9 cellular contexts compared by ENCODE assay signal in the genomic region with DNA sequence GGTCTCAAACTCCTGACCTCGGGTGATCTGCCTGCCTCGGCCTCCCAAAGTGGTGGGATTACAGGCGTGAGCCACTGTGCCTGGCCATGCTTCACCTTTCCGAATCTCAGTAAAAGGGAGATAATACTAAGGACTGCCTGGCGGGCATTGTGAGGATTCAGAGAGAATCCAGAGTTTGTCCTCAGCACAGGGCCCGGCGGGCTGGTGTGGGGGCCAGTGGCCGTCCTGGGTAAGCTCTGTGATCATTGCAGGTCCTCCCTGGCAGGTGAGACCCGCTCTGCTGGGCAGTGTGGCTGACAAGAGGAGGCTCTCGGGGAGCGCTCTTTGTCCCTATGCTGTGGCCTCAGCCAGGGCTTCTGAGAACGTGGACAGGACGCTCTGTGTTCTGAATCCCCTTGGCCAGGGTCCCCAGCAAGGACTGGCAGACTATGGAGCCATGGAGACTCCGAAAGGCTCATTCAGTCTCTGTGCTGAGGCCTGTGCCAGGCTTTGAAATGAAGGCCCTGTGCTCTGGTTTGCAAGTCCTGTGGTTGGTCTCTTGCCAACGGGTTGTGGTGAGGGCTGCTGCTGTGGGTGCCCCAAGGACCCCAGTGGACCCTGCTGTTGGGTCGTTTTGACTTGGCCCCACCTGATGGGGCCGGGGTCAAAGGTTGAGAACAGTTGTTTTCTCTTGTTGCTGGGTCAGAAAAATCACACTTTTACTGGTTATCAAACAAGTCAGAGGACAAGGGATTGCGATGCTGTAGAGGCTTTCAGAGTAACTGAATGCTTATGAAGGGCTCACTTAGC. TPM values are rescaled to one million over a fixed set of nuclear protein-coding genes. Genes with fewer than 3 reads are reported as not detected.
DNase-seq lines count a peak whose midpoint lies in the region; ATAC-seq and TF ChIP-seq lines count a peak whose summit lies in the region.
"Had no signal": no experiment of that assay in that cellular context is flagged by ENCODE, and none has a peak within 500 bp of the region (broad histone marks: within the 10 kb centered on the region; RNA-seq: fewer than 3 reads in every experiment).

No MANE protein-coding gene starts in this region.

- peaks cover 0 to 7% of the 10 kb centered on the region in 2 donors for H3K27me3 Mint-ChIP-seq in CD8-positive, alpha-beta memory T cell
- no peaks in the 10 kb centered on the region for H3K27me3 Mint-ChIP-seq in dendritic cell treated with granulocyte-macrophage colony-stimulating factor and Interleukin-4, amounts not matched to agents 40 ng/mL and 50 ng/mL, for 4 days
- H3K27me3 Mint-ChIP-seq in neural progenitor cell (ENCODE audit: insufficient read depth, low read depth), result no peaks in the 10 kb centered on the region

- no peak overlapping the region for H3K27ac ChIP-seq in CD8-positive, alpha-beta memory T cell (ENCODE audit: low read depth, low read length)
- H3K27ac ChIP-seq in neural progenitor cell, result no peak overlapping the region
- no peak overlapping the region for H3K27ac ChIP-seq in lower lobe of right lung

- peaks cover 35% of the 10 kb centered on the region for H4K20me1 ChIP-seq in Loucy (ENCODE audit: insufficient read depth, low read length, poor library complexity, severe bottlenecking)
- H4K20me1 ChIP-seq in neural progenitor cell (ENCODE audit: low read depth), result peaks cover 26% of the 10 kb centered on the region

- H3K79me2 ChIP-seq in Loucy (ENCODE audit: insufficient read depth, low read length) (peaks cover 64% of the 10 kb centered on the region), neural progenitor cell (ENCODE audit: low read depth) (peaks cover 44% of the 10 kb centered on the region)

- CTCF ChIA-PET in CD8-positive, alpha-beta memory T cell (lab: Charles Lee), result no interaction called here

- H3K4me3 ChIP-seq in CD8-positive, alpha-beta memory T cell (ENCODE audit: low read length), result no peak overlapping the region
- H3K4me3 ChIP-seq in Loucy (ENCODE audit: low read length, poor library complexity, severe bottlenecking) (peak overlapping the region; percentile 86), neural progenitor cell (no peak overlapping the region), lower lobe of right lung (no peak overlapping the region)

- peak overlapping the region; percentile 46 to 91 (median 84) for H3K4me3 Mint-ChIP-seq in CD8-positive, alpha-beta memory T cell
- peak overlapping the region; percentile 26 for H3K4me3 Mint-ChIP-seq in dendritic cell treated with granulocyte-macrophage colony-stimulating factor and Interleukin-4, amounts not matched to agents 40 ng/mL and 50 ng/mL, for 4 days
- peak overlapping the region; percentile 87 for H3K4me3 Mint-ChIP-seq in neural progenitor cell

- H3F3A ChIP-seq in Loucy (ENCODE audit: low read depth), result no peaks in the 10 kb centered on the region
- no peaks in the 10 kb centered on the region for H3F3A ChIP-seq in neural progenitor cell (ENCODE audit: low read depth)

- peaks cover 20 to 55% (median 24%) of the 10 kb centered on the region in 3 donors for H3K4me1 Mint-ChIP-seq in CD8-positive, alpha-beta memory T cell
- peaks cover 76% of the 10 kb centered on the region for H3K4me1 Mint-ChIP-seq in dendritic cell treated with granulocyte-macrophage colony-stimulating factor and Interleukin-4, amounts not matched to agents 40 ng/mL and 50 ng/mL, for 4 days (ENCODE audit: low read depth)
- peaks cover 19% of the 10 kb centered on the region for H3K4me1 Mint-ChIP-seq in neural progenitor cell

- H3K36me3 Mint-ChIP-seq in CD8-positive, alpha-beta memory T cell, result peaks cover 0 to 19% (median 0%) of the 10 kb centered on the region in 3 donors
- peaks cover 59% of the 10 kb centered on the region for H3K36me3 Mint-ChIP-seq in dendritic cell treated with granulocyte-macrophage colony-stimulating factor and Interleukin-4, amounts not matched to agents 40 ng/mL and 50 ng/mL, for 4 days (ENCODE audit: low read depth)
- H3K36me3 Mint-ChIP-seq in neural progenitor cell, result no peaks in the 10 kb centered on the region

- POLR2A ChIA-PET in CD8-positive, alpha-beta memory T cell (lab: Charles Lee), result no interaction called here

- TF ChIP-seq CTCF in Loucy (conservative IDR thresholded peaks at IDR 0.05; ENCODE audit: low read length) (no peak), neural progenitor cell (IDR thresholded peaks at IDR 0.05) (no peak), lower lobe of right lung (IDR thresholded peaks at IDR 0.05) (no peak)

- no peaks in the 10 kb centered on the region for H3K36me3 ChIP-seq in CD8-positive, alpha-beta memory T cell (ENCODE audit: insufficient read depth, low read length)
- H3K36me3 ChIP-seq in Loucy (ENCODE audit: insufficient read depth, low read length) (peaks cover 3% of the 10 kb centered on the region; the same call in 1 of the 2 replicates), neural progenitor cell (no peaks in the 10 kb centered on the region), lower lobe of right lung (peaks cover 11% of the 10 kb centered on the region)

- no peaks in the 10 kb centered on the region for H3K27me3 ChIP-seq in CD8-positive, alpha-beta memory T cell (ENCODE audit: insufficient read depth, low read length, poor library complexity, severe bottlenecking)
- no peaks in the 10 kb centered on the region for H3K27me3 ChIP-seq in Loucy (ENCODE audit: insufficient read depth, low read length, poor library complexity, severe bottlenecking)
- H3K27me3 ChIP-seq in neural progenitor cell, result no peaks in the 10 kb centered on the region
- H3K27me3 ChIP-seq in lower lobe of right lung (ENCODE audit: low read depth), result no peaks in the 10 kb centered on the region

- no peaks in the 10 kb centered on the region for H3K9me2 ChIP-seq in Loucy (replicated peaks; ENCODE audit: low read depth, low read length)

- intact Hi-C loops in dendritic cell treated with granulocyte-macrophage colony-stimulating factor and Interleukin-4, amounts not matched to agents 40 ng/mL and 50 ng/mL, for 4 days (cut with micrococcal nuclease), result no loop called here
- intact Hi-C loops in lower lobe of right lung (cut with DNase I), result no loop called here

- H3K9ac ChIP-seq in Loucy (ENCODE audit: low read depth, low read length, poor library complexity, severe bottlenecking) (peak overlapping the region; percentile 66), neural progenitor cell (no peak overlapping the region)

- no peak overlapping the region for H2AFZ ChIP-seq in Loucy (ENCODE audit: low read length)
- no peak overlapping the region for H2AFZ ChIP-seq in neural progenitor cell (replicated peaks)

- ATAC-seq in GM19463 (IDR thresholded peaks at IDR 0.05; ENCODE audit: unreplicated experiment) (no peak), lower lobe of right lung (no peak)

- no peak for DNase-seq in CD8-positive, alpha-beta memory T cell
- no peak for DNase-seq in neural progenitor cell (ENCODE audit: low spot score)
- no peak for DNase-seq in SKM-1 (lab: John Stamatoyannopoulos, UW; ENCODE audit: unreplicated experiment)
- DNase-seq in lower lobe of right lung, result no peak
- DNase-seq in stimulated activated naive CD4-positive, alpha-beta T cell (lab: John Stamatoyannopoulos, UW), result no peak
- DNase-seq: foreskin melanocyte had no signal

- peak overlapping the region; percentile 87 for H3K4me2 ChIP-seq in Loucy (ENCODE audit: low read depth, low read length, poor library complexity, severe bottlenecking)
- H3K4me2 ChIP-seq in neural progenitor cell, result no peak overlapping the region

- H3K9me3 Mint-ChIP-seq in CD8-positive, alpha-beta memory T cell, result no peaks in the 10 kb centered on the region
- H3K9me3 Mint-ChIP-seq in dendritic cell treated with granulocyte-macrophage colony-stimulating factor and Interleukin-4, amounts not matched to agents 40 ng/mL and 50 ng/mL, for 4 days, result no peaks in the 10 kb centered on the region
- H3K9me3 Mint-ChIP-seq in neural progenitor cell, result no peaks in the 10 kb centered on the region

- peak overlapping the region in 7 of 8 donors; percentile 63 to 93 (median 73) for H3K27ac Mint-ChIP-seq in CD8-positive, alpha-beta memory T cell
- H3K27ac Mint-ChIP-seq in dendritic cell treated with granulocyte-macrophage colony-stimulating factor and Interleukin-4, amounts not matched to agents 40 ng/mL and 50 ng/mL, for 4 days, result peak overlapping the region; percentile 90
- H3K27ac Mint-ChIP-seq in neural progenitor cell, result no peak overlapping the region

- no peaks in the 10 kb centered on the region for H3K9me3 ChIP-seq in CD8-positive, alpha-beta memory T cell (ENCODE audit: low read length)
- H3K9me3 ChIP-seq in Loucy (ENCODE audit: insufficient read depth, low read depth, low read length) (no peaks in the 10 kb centered on the region), neural progenitor cell (ENCODE audit: low read depth) (no peaks in the 10 kb centered on the region), lower lobe of right lung (no peaks in the 10 kb centered on the region)

- peaks cover 20% of the 10 kb centered on the region for H3K4me1 ChIP-seq in CD8-positive, alpha-beta memory T cell (ENCODE audit: insufficient read depth, low read length)
- H3K4me1 ChIP-seq in Loucy (ENCODE audit: insufficient read depth, low read length, poor library complexity, severe bottlenecking), result peaks cover 51% of the 10 kb centered on the region
- peaks cover 12% of the 10 kb centered on the region for H3K4me1 ChIP-seq in neural progenitor cell
- H3K4me1 ChIP-seq in lower lobe of right lung, result peaks cover 31% of the 10 kb centered on the region

RNA-seq across cellular contexts. Expression of a gene that starts 2.1 kb away (rescaled TPM):
- 10 to 100 TPM; 12.3 to 12.9 TPM for total RNA-seq in CD8-positive, alpha-beta memory T cell
- polyA plus RNA-seq in CD8-positive, alpha-beta memory T cell, result 4.0 TPM
- 7.2 and 10.9 TPM in 2 replicates for total RNA-seq in neural progenitor cell (ENCODE audit: low replicate concordance)
- 18.2 TPM for total RNA-seq in lower lobe of right lung

RNA-seq across cellular contexts. Expression of a gene that starts 37.7 kb away (rescaled TPM):
- total RNA-seq in CD8-positive, alpha-beta memory T cell, result not detected
- polyA plus RNA-seq in CD8-positive, alpha-beta memory T cell, result not detected
- total RNA-seq in neural progenitor cell (ENCODE audit: low replicate concordance) (0.56 and 3.5 TPM in 2 replicates), lower lobe of right lung (11.5 TPM)

Comparison
In these comparisons a context has a peak if more than half of its experiments do, and no peak if none do; other contexts are left out.
1. H3K4me3 Mint-ChIP-seq: peak in every context shown above with its lines; median percentile 87 in neural progenitor cell; 84 in CD8-positive, alpha-beta memory T cell; 26 in dendritic cell treated with granulocyte-macrophage colony-stimulating factor and Interleukin-4, amounts not matched to agents 40 ng/mL and 50 ng/mL, for 4 days.